Comparison of ENCODE assay signal across 8 cellular contexts in genomic region chr17:40323731-40324650, GRCh38. TPM values are rescaled to one million over a fixed set of nuclear protein-coding genes. Genes with fewer than 3 reads are reported as not detected.
A peak's percentile ranks its signal among the peaks of the same experiment; 100 is the strongest.
DNase-seq lines count a peak whose midpoint lies in the region; ATAC-seq and TF ChIP-seq lines count a peak whose summit lies in the region.

No MANE protein-coding gene starts in this region.

- peaks cover 42% of the 10 kb centered on the region for H3K9me1 ChIP-seq in IMR-90 (ENCODE audit: insufficient read depth, low read length)

- peak overlapping the region; percentile 94 for H3K4me3 Mint-ChIP-seq in activated CD8-positive, alpha-beta memory T cell treated with anti-CD3 and anti-CD28 coated beads, Interleukin-2, amount 10 ng/mL, durations not matched to agents 7 days and 5 days

- H3K14ac ChIP-seq in IMR-90 (replicated peaks; ENCODE audit: low read depth, low read length), result no peak overlapping the region; the same call in 1 of the 2 replicates

- H3K4ac ChIP-seq in IMR-90 (ENCODE audit: low read depth, low read length), result peak overlapping the region; percentile 71

- no peaks in the 10 kb centered on the region for H3K27me3 ChIP-seq in IMR-90 (ENCODE audit: control insufficient read depth, insufficient read depth, low read length)

- dilution Hi-C loops in IMR-90 (cut with HindIII; ENCODE audit: low sequenced_read_pairs, unreplicated experiment), result no loop called here

- TF ChIP-seq RAD21 in IMR-90 (IDR thresholded peaks at IDR 0.05; ENCODE audit: low read length), result no peak

- H2AK9ac ChIP-seq in IMR-90 (replicated peaks; ENCODE audit: low read depth, low read length, poor library complexity), result peak overlapping the region; percentile 77

- peak overlapping the region; percentile 30 for H3K27ac ChIP-seq in IMR-90 (ENCODE audit: insufficient read depth, low read length)

- peak overlapping the region in 1 of 2 experiments; percentile 11; a peak in 1 of 4 replicates for H4K8ac ChIP-seq in IMR-90 (ENCODE audit: low read depth in 2 of 2, low read length in 2 of 2)

- peaks cover 94% of the 10 kb centered on the region for H3K4me1 Mint-ChIP-seq in activated CD8-positive, alpha-beta memory T cell treated with anti-CD3 and anti-CD28 coated beads, Interleukin-2, amount 10 ng/mL, durations not matched to agents 7 days and 5 days

- intact Hi-C loops in IMR-90 (cut with micrococcal nuclease), result no loop called here

- peak overlapping the region; percentile 97 for H3K27ac Mint-ChIP-seq in activated CD8-positive, alpha-beta memory T cell treated with anti-CD3 and anti-CD28 coated beads, Interleukin-2, amount 10 ng/mL, durations not matched to agents 7 days and 5 days

- no TSS peak for BruUV-seq in IMR-90 (replicated peaks; lab: Mats Ljungman, UMichigan)

- no peaks in the 10 kb centered on the region for H3K36me3 ChIP-seq in IMR-90 (ENCODE audit: control insufficient read depth, insufficient read depth, low read length)

- H3K36me3 Mint-ChIP-seq in activated CD8-positive, alpha-beta memory T cell treated with anti-CD3 and anti-CD28 coated beads, Interleukin-2, amount 10 ng/mL, durations not matched to agents 7 days and 5 days, result peaks cover 9% of the 10 kb centered on the region

- WGBS in IMR-90 (ENCODE audit: extremely low coverage in 2 of 2, insufficient read length in 1 of 2), 2 experiments, result no CpG with 5 or more reads among the region's 11 CpGs

- peaks cover 60% of the 10 kb centered on the region for H3K4me1 ChIP-seq in IMR-90 (ENCODE audit: control insufficient read depth, insufficient read depth, low read length)

- H4K5ac ChIP-seq in IMR-90 (ENCODE audit: low read depth, low read length), result no peak overlapping the region

- TF ChIP-seq CTCF in IMR-90 (conservative IDR thresholded peaks at IDR 0.05; ENCODE audit: low read depth, low read length) (no peak), GM20000 (IDR thresholded peaks at IDR 0.05; ENCODE audit: extremely low read depth, missing control alignments) (no peak)

- H3K18ac ChIP-seq in IMR-90 (ENCODE audit: low read depth, low read length), result no peak overlapping the region

- DNase-seq in IMR-90, result peak; percentile 44
- peak; percentile 75 for DNase-seq in activated CD8-positive, alpha-beta memory T cell treated with anti-CD3 and anti-CD28 coated beads, Interleukin-2, amount 10 ng/mL, durations not matched to agents 7 days and 5 days
- DNase-seq in fibroblast of gingiva (ENCODE audit: low read depth), result peak; percentile 63
- peak; percentile 60 for DNase-seq in stimulated activated CD4-positive, alpha-beta T cell treated with anti-CD3 and anti-CD28 coated beads, Interleukin-15, amount 100 ng/mL, for 24 hours
- DNase-seq in NCI-H748 (lab: John Stamatoyannopoulos, UW; ENCODE audit: unreplicated experiment), result no peak
- no peak for DNase-seq in GM20000 (ENCODE audit: low spot score)

- H4K91ac ChIP-seq in IMR-90 (ENCODE audit: insufficient read depth, low read depth, low read length), result peak overlapping the region; percentile 58

- H3K9me3 Mint-ChIP-seq in activated CD8-positive, alpha-beta memory T cell treated with anti-CD3 and anti-CD28 coated beads, Interleukin-2, amount 10 ng/mL, durations not matched to agents 7 days and 5 days (ENCODE audit: low read depth), result no peaks in the 10 kb centered on the region

- CTCF ChIA-PET in IMR-90 (lab: Yijun Ruan, JAX), result interaction anchor here (1.1 kb wide), 1 partner anchor 70 kb away, joined by 3 read pairs; no protein-coding TSS in a partner anchor
- CTCF ChIA-PET in activated CD8-positive, alpha-beta memory T cell treated with anti-CD3 and anti-CD28 coated beads, Interleukin-2, amount 10 ng/mL, durations not matched to agents 7 days and 5 days (lab: Charles Lee), result interaction anchor here (0.6 to 5.2 kb wide), 11 partner anchors 7 to 239 kb away, joined by 3 to 51 read pairs (median 4); no protein-coding TSS in a partner anchor

- H3K4me3 ChIP-seq in IMR-90 (ENCODE audit: insufficient read depth, low read depth, low read length), result no peak overlapping the region

- 0 out of 2 replicates have a peak, but pooled peaks have one; percentile 3 for ATAC-seq in IMR-90 (ENCODE audit: low read depth)
- peak; percentile 6 for ATAC-seq in activated CD8-positive, alpha-beta memory T cell treated with anti-CD3 and anti-CD28 coated beads, Interleukin-2, amount 10 ng/mL, durations not matched to agents 7 days and 5 days
- ATAC-seq in HG03159 (IDR thresholded peaks at IDR 0.05; ENCODE audit: unreplicated experiment), result no peak
- no peak for ATAC-seq in HG03571 (IDR thresholded peaks at IDR 0.05; ENCODE audit: unreplicated experiment)

- POLR2A ChIA-PET in IMR-90 (lab: Charles Lee; ENCODE audit: unreplicated experiment), result no interaction called here

- no peak overlapping the region; the same call in 2 of the 3 replicates for H2BK15ac ChIP-seq in IMR-90 (ENCODE audit: low read depth, low read length)

- H2BK5ac ChIP-seq in IMR-90 (ENCODE audit: low read depth, low read length, poor library complexity, severe bottlenecking), result no peak overlapping the region

- peak overlapping the region; percentile 57 for H2BK120ac ChIP-seq in IMR-90 (ENCODE audit: low read depth, low read length)

- H2AK5ac ChIP-seq in IMR-90 (ENCODE audit: low read depth, low read length), result peak overlapping the region; percentile 81

- no peak overlapping the region for H2BK20ac ChIP-seq in IMR-90 (ENCODE audit: low read depth, low read length)

- H3K4me2 ChIP-seq in IMR-90 (ENCODE audit: low read depth, low read length), result no peak overlapping the region

- no peak for TF ChIP-seq POLR2A in IMR-90 (IDR thresholded peaks at IDR 0.05; ENCODE audit: low read depth, low read length)

- H2AFZ ChIP-seq in IMR-90 (replicated peaks; ENCODE audit: low read length, poor library complexity), result no peak overlapping the region

- peaks cover 73% of the 10 kb centered on the region for H4K20me1 ChIP-seq in IMR-90 (ENCODE audit: insufficient read depth, low read length)

- H3K23ac ChIP-seq in IMR-90 (ENCODE audit: low read depth, low read length), result peak overlapping the region; percentile 38; the same call in 1 of the 2 replicates

- H3K79me1 ChIP-seq in IMR-90 (ENCODE audit: low read depth in 1 of 2, low read length in 2 of 2), result peaks cover 12 to 96% of the 10 kb centered on the region in 2 experiments

- no peaks in the 10 kb centered on the region for H3K9me3 ChIP-seq in IMR-90 (ENCODE audit: control insufficient read depth, insufficient read depth, low read length)

- H3K56ac ChIP-seq in IMR-90 (ENCODE audit: extremely low read depth, insufficient read depth, low read length), result no peak overlapping the region

- H3K9ac ChIP-seq in IMR-90 (ENCODE audit: low read depth, low read length), result no peak overlapping the region

- H3K27me3 Mint-ChIP-seq in activated CD8-positive, alpha-beta memory T cell treated with anti-CD3 and anti-CD28 coated beads, Interleukin-2, amount 10 ng/mL, durations not matched to agents 7 days and 5 days, result no peaks in the 10 kb centered on the region

- in situ Hi-C loops in IMR-90 (cut with MboI; ENCODE audit: low sequenced_read_pairs), result no loop called here

TF ChIP-seq in IMR-90, 13 proteins besides CTCF, POLR2A, EP300 and RAD21 (continues in another document):
- no peak for TF ChIP-seq MAFK (IDR thresholded peaks at IDR 0.05; ENCODE audit: low read depth, low read length)
- no peak for TF ChIP-seq CHD1 (IDR thresholded peaks at IDR 0.05; ENCODE audit: low read depth, low read length)
- no peak for TF ChIP-seq CEBPB (IDR thresholded peaks at IDR 0.05; ENCODE audit: low read depth, low read length)
- no peak for TF ChIP-seq BHLHE40 (IDR thresholded peaks at IDR 0.05; ENCODE audit: low read depth, low read length)
- TF ChIP-seq FOS (IDR thresholded peaks at IDR 0.05; ENCODE audit: low read depth, low read length), result no peak
- TF ChIP-seq MXI1 (IDR thresholded peaks at IDR 0.05; ENCODE audit: borderline replicate concordance, low read depth, low read length), result no peak
- TF ChIP-seq MAZ (IDR thresholded peaks at IDR 0.05; ENCODE audit: borderline replicate concordance, low read depth, low read length), result no peak
- TF ChIP-seq, protein P1, sequence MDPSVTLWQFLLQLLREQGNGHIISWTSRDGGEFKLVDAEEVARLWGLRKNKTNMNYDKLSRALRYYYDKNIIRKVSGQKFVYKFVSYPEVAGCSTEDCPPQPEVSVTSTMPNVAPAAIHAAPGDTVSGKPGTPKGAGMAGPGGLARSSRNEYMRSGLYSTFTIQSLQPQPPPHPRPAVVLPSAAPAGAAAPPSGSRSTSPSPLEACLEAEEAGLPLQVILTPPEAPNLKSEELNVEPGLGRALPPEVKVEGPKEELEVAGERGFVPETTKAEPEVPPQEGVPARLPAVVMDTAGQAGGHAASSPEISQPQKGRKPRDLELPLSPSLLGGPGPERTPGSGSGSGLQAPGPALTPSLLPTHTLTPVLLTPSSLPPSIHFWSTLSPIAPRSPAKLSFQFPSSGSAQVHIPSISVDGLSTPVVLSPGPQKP (IDR thresholded peaks at IDR 0.05; ENCODE audit: borderline replicate concordance, low read depth, low read length), result no peak

RNA-seq across cellular contexts. Expression of gene RARA, which starts 15.0 kb away (rescaled TPM):
- 7.2 and 9.0 TPM in 2 replicates for total RNA-seq in IMR-90 (2012; rRNA removed)
- polyA plus RNA-seq in IMR-90 (2012; rRNA removed), result 12.7 and 13.6 TPM in 2 replicates
- polyA plus RNA-seq in IMR-90 (2012; cell fraction: cytosol; rRNA removed), result 11.3 and 18.9 TPM in 2 replicates
- polyA plus RNA-seq in IMR-90 (2012; cell fraction: nucleus; rRNA removed; ENCODE audit: low replicate concordance), result 11.5 and 14.7 TPM in 2 replicates
- 10 to 100 TPM; 29.9 to 39.5 TPM for total RNA-seq in activated CD8-positive, alpha-beta memory T cell treated with anti-CD3 and anti-CD28 coated beads, Interleukin-2, amount 10 ng/mL, durations not matched to agents 7 days and 5 days

RNA-seq across cellular contexts. Expression of gene CDC6, which starts 36.3 kb away (rescaled TPM):
- total RNA-seq in IMR-90 (2012; rRNA removed), result 25.6 and 27.8 TPM in 2 replicates
- polyA plus RNA-seq in IMR-90 (2012; rRNA removed), result 13.8 and 15.3 TPM in 2 replicates
- 4.2 and 16.4 TPM in 2 replicates for polyA plus RNA-seq in IMR-90 (2012; cell fraction: cytosol; rRNA removed)
- 3.9 and 9.1 TPM in 2 replicates for polyA plus RNA-seq in IMR-90 (2012; cell fraction: nucleus; rRNA removed; ENCODE audit: low replicate concordance)
- 100 to 1,000 TPM; 109 to 111 TPM for total RNA-seq in activated CD8-positive, alpha-beta memory T cell treated with anti-CD3 and anti-CD28 coated beads, Interleukin-2, amount 10 ng/mL, durations not matched to agents 7 days and 5 days

RNA-seq across cellular contexts. Expression of gene GJD3, which starts 40.5 kb away (rescaled TPM):
- total RNA-seq in IMR-90 (2012; rRNA removed), result not detected in 2 replicates
- polyA plus RNA-seq in IMR-90 (2012; rRNA removed), result 0.10 and 0.39 TPM in 2 replicates
- 0.11 and 1.0 TPM in 2 replicates for polyA plus RNA-seq in IMR-90 (2012; cell fraction: cytosol; rRNA removed)
- 0.80 and 0.91 TPM in 2 replicates for polyA plus RNA-seq in IMR-90 (2012; cell fraction: nucleus; rRNA removed; ENCODE audit: low replicate concordance)
- total RNA-seq in activated CD8-positive, alpha-beta memory T cell treated with anti-CD3 and anti-CD28 coated beads, Interleukin-2, amount 10 ng/mL, durations not matched to agents 7 days and 5 days, result not detected

Comparison
In these comparisons a context has a peak if more than half of its experiments do, and no peak if none do; other contexts are left out.
1. ATAC-seq: peak in IMR-90 (single experiment) and activated CD8-positive, alpha-beta memory T cell treated with anti-CD3 and anti-CD28 coated beads, Interleukin-2, amount 10 ng/mL, durations not matched to agents 7 days and 5 days (single experiment); none in HG03159 (single experiment) and HG03571 (single experiment).
2. DNase-seq: peak in IMR-90 (single experiment), activated CD8-positive, alpha-beta memory T cell treated with anti-CD3 and anti-CD28 coated beads, Interleukin-2, amount 10 ng/mL, durations not matched to agents 7 days and 5 days (single experiment), fibroblast of gingiva (single experiment) and stimulated activated CD4-positive, alpha-beta T cell treated with anti-CD3 and anti-CD28 coated beads, Interleukin-15, amount 100 ng/mL, for 24 hours (single experiment); none in NCI-H748 (single experiment) and GM20000 (single experiment).